1 cellular context compared by ENCODE assay signal in the genomic region with DNA sequence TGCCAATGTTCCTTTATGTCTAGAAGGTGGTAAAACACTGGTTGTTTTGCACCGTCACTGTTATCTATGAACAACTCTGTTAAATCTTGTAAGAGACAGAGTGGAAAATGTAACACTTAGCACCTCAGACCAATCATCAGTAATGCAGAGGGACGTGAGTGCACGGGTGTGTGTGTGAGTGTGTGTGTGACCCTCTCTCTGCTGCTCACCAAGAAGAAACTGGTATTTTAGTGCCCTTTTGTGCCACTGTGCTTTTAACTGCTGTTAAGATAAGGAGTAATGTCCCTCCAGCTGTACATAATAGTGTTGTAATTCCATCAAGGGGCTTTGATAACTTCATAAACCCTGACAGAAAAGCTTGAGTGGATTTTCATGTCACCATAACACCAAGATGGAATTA.
TF ChIP-seq lines count a peak whose summit lies in the region.

No MANE protein-coding gene starts in this region.

TF ChIP-seq in HEK293, 187 proteins besides CTCF, POLR2A, EP300 and RAD21 (continued from another document):
- TF ChIP-seq WT1 (tag by site-specific recombination; IDR thresholded peaks at IDR 0.05) (no peak), ZNF670 (tag by site-specific recombination; IDR thresholded peaks at IDR 0.05; ENCODE audit: low read depth) (no peak), ZNF19 (tag by site-specific recombination; IDR thresholded peaks at IDR 0.05; ENCODE audit: low read depth) (0 out of 2 replicates have a peak, but pooled peaks have one; percentile 15), ZSCAN16 (tag by site-specific recombination; IDR thresholded peaks at IDR 0.05) (peak; percentile 63; the same call in 1 of the 2 replicates), ZNF18 (tag by site-specific recombination; IDR thresholded peaks at IDR 0.05) (0 out of 2 replicates have a peak, but pooled peaks have one; percentile 44), ZNF76 (tag by site-specific recombination; IDR thresholded peaks at IDR 0.05; ENCODE audit: borderline replicate concordance, low read depth) (no peak), TCF7L2 (IDR thresholded peaks at IDR 0.05; ENCODE audit: borderline replicate concordance, low read depth, low read length) (peak; percentile 66; the same call in 1 of the 2 replicates), PRDM6 (tag by site-specific recombination; IDR thresholded peaks at IDR 0.05) (peak; percentile 85), FEZF1 (tag by site-specific recombination; IDR thresholded peaks at IDR 0.05) (peak; percentile 98), ZNF341 (tag by site-specific recombination; IDR thresholded peaks at IDR 0.05; ENCODE audit: low read depth) (peak; percentile 36; the same call in 1 of the 2 replicates), TRIM28 (IDR thresholded peaks at IDR 0.05; ENCODE audit: borderline replicate concordance, low read length) (peak; percentile 75; the same call in 1 of the 2 replicates)
